Comparison of ENCODE assay signal across 8 cellular contexts in the genomic region with DNA sequence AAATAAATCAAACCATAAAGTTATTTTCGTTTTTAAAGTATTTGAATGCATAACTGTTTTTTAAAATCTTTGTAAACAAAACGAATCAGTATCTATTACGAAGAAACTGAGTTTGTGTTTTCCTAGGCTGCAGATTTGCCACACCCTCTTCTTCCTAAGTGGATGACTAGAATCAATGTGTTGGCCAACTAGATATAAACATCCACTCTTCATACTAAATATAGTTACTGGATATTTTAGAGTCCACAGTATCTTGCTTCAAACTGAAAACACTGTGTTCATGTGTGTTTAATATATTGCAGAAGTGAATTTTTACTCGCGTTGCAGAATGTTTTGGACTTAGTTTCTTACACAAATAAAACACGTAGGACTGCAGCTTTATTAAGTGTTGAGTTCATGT.
DNase-seq lines count a peak whose midpoint lies in the region; ATAC-seq and TF ChIP-seq lines count a peak whose summit lies in the region.

No MANE protein-coding gene starts in this region.

- no peaks in the 10 kb centered on the region for H3K27me3 ChIP-seq in cardiac muscle cell
- no peaks in the 10 kb centered on the region for H3K27me3 ChIP-seq in brain microvascular endothelial cell (replicated peaks)
- no peaks in the 10 kb centered on the region for H3K27me3 ChIP-seq in uterus

- in situ Hi-C loops in brain microvascular endothelial cell (cut with HindIII; ENCODE audit: low pct_ligation_motif_present, low sequenced_read_pairs) = no loop called here

- ATAC-seq in left cardiac atrium (no peak), GM21786 (IDR thresholded peaks at IDR 0.05; ENCODE audit: unreplicated experiment) (no peak), HG03442 (IDR thresholded peaks at IDR 0.05; ENCODE audit: unreplicated experiment) (no peak)

- H3K36me3 ChIP-seq in cardiac muscle cell (no peaks in the 10 kb centered on the region), brain microvascular endothelial cell (replicated peaks) (no peaks in the 10 kb centered on the region), uterus (no peaks in the 10 kb centered on the region)

- DNase-seq in cardiac muscle cell (ENCODE audit: low read depth in 1 of 2, low spot score in 1 of 2) = no peak
- DNase-seq in left cardiac atrium = no peak
- no peak for DNase-seq in brain microvascular endothelial cell
- DNase-seq in medulla oblongata (ENCODE audit: extremely low spot score) = peak; percentile 22
- DNase-seq in uterus = no peak
- DNase-seq in NCI-H748 treated with DMSO at 0.1 percent for 48 hours (lab: John Stamatoyannopoulos, UW) = no peak

- no peak for TF ChIP-seq CTCF in cardiac muscle cell (IDR thresholded peaks at IDR 0.05; ENCODE audit: low read depth, low read length)
- no peak for TF ChIP-seq CTCF in brain microvascular endothelial cell (IDR thresholded peaks at IDR 0.05; ENCODE audit: low read depth, low read length, missing control alignments)
- TF ChIP-seq CTCF in uterus (IDR thresholded peaks at IDR 0.05) = no peak

- no peaks in the 10 kb centered on the region for H3K9me3 ChIP-seq in cardiac muscle cell (ENCODE audit: low read depth)
- H3K9me3 ChIP-seq in uterus = no peaks in the 10 kb centered on the region

- H3K4me3 ChIP-seq in cardiac muscle cell = peak overlapping the region; percentile 69
- H3K4me3 ChIP-seq in brain microvascular endothelial cell (ENCODE audit: low read depth, low read length) = peak overlapping the region; percentile 76
- peak overlapping the region; percentile 52 to 72 for H3K4me3 ChIP-seq in uterus

- H3K27ac ChIP-seq in cardiac muscle cell (no peak overlapping the region), brain microvascular endothelial cell (no peak overlapping the region), uterus (peak overlapping the region; percentile 97 to 99)

- no peak for TF ChIP-seq POLR2A in uterus (IDR thresholded peaks at IDR 0.05)

- peaks cover 6% of the 10 kb centered on the region for H3K4me1 ChIP-seq in cardiac muscle cell (ENCODE audit: low read depth)
- no peaks in the 10 kb centered on the region for H3K4me1 ChIP-seq in uterus

- intact Hi-C loops in left cardiac atrium (cut with DNase I) = loop anchor here in 1 of 2 donors (5.0 kb wide), 1 partner anchor 239 kb away; the partner anchor contains the start of gene FANCM
- intact Hi-C loops in uterus (cut with DNase I; ENCODE audit: low total_unique reads) = loop anchor here (10.0 kb wide), 1 partner anchor 66 kb away; the partner anchor contains the start of genes KLHL28 and TOGARAM1

Comparison
In these comparisons a context has a peak if more than half of its experiments do, and no peak if none do; other contexts are left out.
1. H3K27ac ChIP-seq: peak in uterus (2 of 2); none in cardiac muscle cell (single experiment) and brain microvascular endothelial cell (single experiment).
2. Peak in every context shown above with its lines, with median percentiles within 50 percentile points of each other: H3K4me3 ChIP-seq.